2 cellular contexts compared by ENCODE assay signal in genomic region chr17:30379303-30380105, GRCh38.
A peak's percentile ranks its signal among the peaks of the same experiment; 100 is the strongest.
TF ChIP-seq lines count a peak whose summit lies in the region.

No MANE protein-coding gene starts in this region.

TF ChIP-seq in A549, 52 proteins besides CTCF, POLR2A, EP300 and RAD21:
- TF ChIP-seq PHF8 (IDR thresholded peaks at IDR 0.05; ENCODE audit: borderline replicate concordance, low read depth): peak; percentile 80
- TF ChIP-seq MAX (IDR thresholded peaks at IDR 0.05): peak; percentile 41
- no peak for TF ChIP-seq CBX2 (IDR thresholded peaks at IDR 0.05; ENCODE audit: borderline replicate concordance, low read depth)
TF ChIP-seq in A549: peak in this region for 2.

TF ChIP-seq in H1, 55 proteins besides CTCF, POLR2A, EP300 and RAD21:
- no peak for TF ChIP-seq POU5F1 (IDR thresholded peaks at IDR 0.05; ENCODE audit: low read depth, low read length)
- no peak for TF ChIP-seq JUND (IDR thresholded peaks at IDR 0.05; ENCODE audit: low read length)
- peak; percentile 27 for TF ChIP-seq ASH2L (IDR thresholded peaks at IDR 0.05; ENCODE audit: low read length)
- TF ChIP-seq EZH2 (IDR thresholded peaks at IDR 0.05; ENCODE audit: low read depth, low read length, severe bottlenecking): peak; percentile 27
- no peak for TF ChIP-seq BRCA1 (IDR thresholded peaks at IDR 0.05; ENCODE audit: low read depth, low read length)
- peak; percentile 84 for TF ChIP-seq KDM4A (IDR thresholded peaks at IDR 0.05; ENCODE audit: low read depth, low read length, severe bottlenecking)
- TF ChIP-seq SAP30 (IDR thresholded peaks at IDR 0.05; ENCODE audit: insufficient read depth, insufficient replicate concordance, low read length): no peak
- TF ChIP-seq ATF2 (IDR thresholded peaks at IDR 0.05; ENCODE audit: low read length): no peak
- 0 out of 4 replicates have a peak, but pooled peaks of 1 of the 2 experiments have one; percentile 7 for TF ChIP-seq SIN3A (conservative IDR thresholded peaks at IDR 0.05 in 1 of 2, IDR thresholded peaks at IDR 0.05 in 1 of 2; ENCODE audit: low read depth in 1 of 2, low read length in 2 of 2)
- TF ChIP-seq SUZ12 (IDR thresholded peaks at IDR 0.05; ENCODE audit: low read length): peak; percentile 35; the same call in 1 of the 2 replicates
- TF ChIP-seq SIX5 (IDR thresholded peaks at IDR 0.05; ENCODE audit: low read depth, low read length): no peak
